Comparison of ENCODE assay signal across 13 cellular contexts in genomic region chr21:39079617-39080016, GRCh38.
A peak's percentile ranks its signal among the peaks of the same experiment; 100 is the strongest.
DNase-seq lines count a peak whose midpoint lies in the region; ATAC-seq and TF ChIP-seq lines count a peak whose summit lies in the region.
"Had no signal": no experiment of that assay in that cellular context is flagged by ENCODE, and none has a peak within 500 bp of the region (broad histone marks: within the 10 kb centered on the region; RNA-seq: fewer than 3 reads in every experiment).

No MANE protein-coding gene starts in this region.

- no peak overlapping the region for H3K4me3 Mint-ChIP-seq in activated T-cell treated with anti-CD3 and anti-CD28 coated beads, Interleukin-2, amount 50 U/mL, for 4 hours

- H3K9me3 Mint-ChIP-seq in activated T-cell treated with anti-CD3 and anti-CD28 coated beads, Interleukin-2, amount 50 U/mL, for 4 hours: peaks cover 4% of the 10 kb centered on the region

- H3K27me3 Mint-ChIP-seq in activated T-cell treated with anti-CD3 and anti-CD28 coated beads, Interleukin-2, amount 50 U/mL, for 4 hours (ENCODE audit: low read depth): peaks cover 10% of the 10 kb centered on the region

- in situ Hi-C loops in KBM-7 (cut with MboI; ENCODE audit: low pct_unique_long_range_greater_than_20kb, low sequenced_read_pairs): no loop called here

- no peaks in the 10 kb centered on the region for H3K4me1 Mint-ChIP-seq in activated T-cell treated with anti-CD3 and anti-CD28 coated beads, Interleukin-2, amount 50 U/mL, for 4 hours (ENCODE audit: low read depth)

- no peak for TF ChIP-seq CTCF in coronary artery (IDR thresholded peaks at IDR 0.05)

- H3K27ac ChIP-seq in coronary artery: peak overlapping the region in 1 of 2 donors; percentile 37
- H3K27ac ChIP-seq: GM23248 had no signal

- peak; percentile 67 for DNase-seq in KBM-7
- DNase-seq in coronary artery (ENCODE audit: low spot score): peak; percentile 80
- DNase-seq in left kidney (ENCODE audit: low read depth, low spot score): peak; percentile 31
- DNase-seq in putamen (ENCODE audit: low spot score): peak; percentile 71
- no peak for DNase-seq in activated T-cell treated with anti-CD3 and anti-CD28 coated beads, Interleukin-2, amount 50 U/mL, for 4 hours
- DNase-seq in NCI-H2107 (lab: John Stamatoyannopoulos, UW): no peak
- DNase-seq: activated CD4-positive, CD25-positive, alpha-beta regulatory T cell treated with anti-CD3 and anti-CD28 coated beads, Interleukin-2, amount 50 U/mL, for 72 hours; glutamatergic neuron; GM23248; NCI-H226; stimulated activated naive CD8-positive, alpha-beta T cell treated with anti-CD3 and anti-CD28 coated beads, Interleukin-15, Interleukin-2, amounts not matched to agents 100 U/mL and 50 U/mL, for 24 hours had no signal

- no peak for ATAC-seq in activated T-cell treated with anti-CD3 and anti-CD28 coated beads, Interleukin-2, amount 50 U/mL, for 4 hours
- ATAC-seq in GM19395 (IDR thresholded peaks at IDR 0.05; ENCODE audit: unreplicated experiment): no peak
- ATAC-seq in HG02571 (IDR thresholded peaks at IDR 0.05; ENCODE audit: unreplicated experiment): no peak
- ATAC-seq: stimulated activated naive CD8-positive, alpha-beta T cell treated with anti-CD3 and anti-CD28 coated beads, Interleukin-15, Interleukin-2, amounts not matched to agents 100 U/mL and 50 U/mL, for 24 hours had no signal

- no peaks in the 10 kb centered on the region for H3K36me3 Mint-ChIP-seq in activated T-cell treated with anti-CD3 and anti-CD28 coated beads, Interleukin-2, amount 50 U/mL, for 4 hours (ENCODE audit: insufficient read depth)

- H3K4me3 ChIP-seq in coronary artery: no peak overlapping the region
- H3K4me3 ChIP-seq: GM23248 had no signal

Comparison
In these comparisons a context has a peak if more than half of its experiments do, and no peak if none do; other contexts are left out.
1. DNase-seq: peak in KBM-7 (single experiment), coronary artery (single experiment), left kidney (single experiment) and putamen (single experiment); none in activated T-cell treated with anti-CD3 and anti-CD28 coated beads, Interleukin-2, amount 50 U/mL, for 4 hours (single experiment) and NCI-H2107 (single experiment).